31 cellular contexts compared by ENCODE assay signal in the genomic region with DNA sequence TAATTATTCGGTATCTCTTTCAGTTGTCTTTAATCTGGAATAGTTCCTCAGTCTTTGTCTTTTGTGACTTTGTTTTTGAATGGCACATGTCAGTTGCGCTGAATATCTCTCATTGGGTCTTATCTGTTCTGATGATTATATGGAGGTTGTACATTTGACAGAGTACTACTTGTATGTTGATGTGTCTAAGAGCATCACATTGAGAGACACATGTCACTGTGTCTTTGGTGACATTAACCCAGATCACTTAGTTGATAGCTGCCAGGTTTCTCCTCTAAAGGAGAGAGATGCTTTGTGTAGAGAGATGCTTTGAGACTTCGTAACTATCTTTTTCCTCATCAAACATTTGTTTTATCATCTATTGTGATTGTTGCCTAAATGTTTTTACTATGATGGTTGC.
"Had no signal": no experiment of that assay in that cellular context is flagged by ENCODE, and none has a peak within 500 bp of the region (broad histone marks: within the 10 kb centered on the region; RNA-seq: fewer than 3 reads in every experiment).

No MANE protein-coding gene starts in this region.

- ATAC-seq: activated CD4-positive, CD25-positive, alpha-beta regulatory T cell treated with anti-CD3 and anti-CD28 coated beads, Interleukin-2, amount 50 U/mL, for 24 hours; activated naive CD4-positive, alpha-beta T cell treated with anti-CD3 and anti-CD28 coated beads, Interleukin-2, amount 50 U/mL, for 72 hours; activated T-cell treated with anti-CD3 and anti-CD28 coated beads, Interleukin-2, amount 50 U/mL, for 72 hours; gastroesophageal sphincter; heart right ventricle had no signal

- H3K9me3 Mint-ChIP-seq: activated B cell treated with CpG ODN at 0.5 μM for 24 hours; activated naive CD4-positive, alpha-beta T cell treated with anti-CD3 and anti-CD28 coated beads for 36 hours; activated naive CD4-positive, alpha-beta T cell treated with anti-CD3 and anti-CD28 coated beads, Interleukin-2, amount 50 U/mL, for 72 hours; activated T-cell treated with anti-CD3 and anti-CD28 coated beads, Interleukin-2, amount 50 U/mL, for 24 hours; activated T-cell treated with anti-CD3 and anti-CD28 coated beads, Interleukin-2, amount 50 U/mL, for 72 hours; brain had no signal

- H3K36me3 ChIP-seq: breast epithelium, colonic mucosa had no signal

- H3K27me3 ChIP-seq: adrenal gland, breast epithelium, cardiac muscle cell, colonic mucosa, esophagus squamous epithelium, gastroesophageal sphincter, heart right ventricle had no signal

- H3K27ac Mint-ChIP-seq: activated B cell treated with CpG ODN at 0.5 μM for 24 hours; activated naive CD4-positive, alpha-beta T cell treated with anti-CD3 and anti-CD28 coated beads for 36 hours; activated naive CD4-positive, alpha-beta T cell treated with anti-CD3 and anti-CD28 coated beads, Interleukin-2, amount 50 U/mL, for 72 hours; activated T-cell treated with anti-CD3 and anti-CD28 coated beads, Interleukin-2, amount 50 U/mL, for 24 hours; activated T-cell treated with anti-CD3 and anti-CD28 coated beads, Interleukin-2, amount 50 U/mL, for 72 hours had no signal

- H3K4me3 Mint-ChIP-seq: activated B cell treated with CpG ODN at 0.5 μM for 24 hours; activated naive CD4-positive, alpha-beta T cell treated with anti-CD3 and anti-CD28 coated beads for 36 hours; activated T-cell treated with anti-CD3 and anti-CD28 coated beads, Interleukin-2, amount 50 U/mL, for 24 hours; activated T-cell treated with anti-CD3 and anti-CD28 coated beads, Interleukin-2, amount 50 U/mL, for 72 hours; brain had no signal

- H3K27me3 Mint-ChIP-seq: activated B cell treated with CpG ODN at 0.5 μM for 24 hours; activated T-cell treated with anti-CD3 and anti-CD28 coated beads, Interleukin-2, amount 50 U/mL, for 24 hours; brain had no signal

- H3K4me3 ChIP-seq: adrenal gland, breast epithelium, cardiac muscle cell, colonic mucosa, esophagus squamous epithelium, gastroesophageal sphincter, heart right ventricle had no signal

- H3K9me3 ChIP-seq: adrenal gland, breast epithelium, colonic mucosa, esophagus squamous epithelium, gastroesophageal sphincter, heart right ventricle had no signal

- DNase-seq: activated B cell treated with CpG ODN at 0.5 μM for 24 hours; activated CD4-positive, alpha-beta T cell treated with anti-CD3 and anti-CD28 coated beads for 48 hours; activated CD4-positive, alpha-beta T cell treated with anti-CD3 and anti-CD28 coated beads, Interleukin-2, amount 50 U/mL, for 1 hour; activated CD4-positive, alpha-beta T cell treated with anti-CD3 and anti-CD28 coated beads, Interleukin-2, amount 50 U/mL, for 48 hours; activated CD8-positive, alpha-beta memory T cell treated with anti-CD3 and anti-CD28 coated beads, Interleukin-2, amount 50 U/mL, for 48 hours; activated effector memory CD4-positive, alpha-beta T cell treated with Interleukin-2 at 50 U/mL for 16 hours; activated gamma-delta T cell treated with Interleukin-2 at 50 U/mL for 16 hours; activated naive CD4-positive, alpha-beta T cell treated with anti-CD3 and anti-CD28 coated beads for 36 hours; activated T-cell treated with anti-CD3 and anti-CD28 coated beads for 4 hours; activated T-cell treated with anti-CD3 and anti-CD28 coated beads, Interleukin-2, amount 50 U/mL, for 24 hours; activated T-cell treated with anti-CD3 and anti-CD28 coated beads, Interleukin-2, amount 50 U/mL, for 72 hours; adrenal gland; amygdala; aorta; central memory CD4-positive, alpha-beta T cell; cerebellar nuclear complex; colonic mucosa; effector CD8-positive, alpha-beta T cell; esophagus squamous epithelium; foreskin melanocyte; heart right ventricle; T-helper 1 cell; T-helper 2 cell had no signal

- H3K27ac ChIP-seq: adrenal gland, breast epithelium, cardiac muscle cell, colonic mucosa, epithelial cell of prostate, esophagus squamous epithelium, gastroesophageal sphincter, heart right ventricle, VCaP had no signal
